Comparison of ENCODE assay signal across 24 cellular contexts in genomic region chr1:17259233-17259873, GRCh38. TPM values are rescaled to one million over a fixed set of nuclear protein-coding genes. Genes with fewer than 3 reads are reported as not detected.
DNase-seq lines count a peak whose midpoint lies in the region; TF ChIP-seq lines count a peak whose summit lies in the region.
"Had no signal": no experiment of that assay in that cellular context is flagged by ENCODE, and none has a peak within 500 bp of the region (broad histone marks: within the 10 kb centered on the region; RNA-seq: fewer than 3 reads in every experiment).

No MANE protein-coding gene starts in this region.

- H3K4me3 ChIP-seq in HEK293 (ENCODE audit: low read depth, low read length) (no peak overlapping the region), SJSA1 (0 out of 2 replicates have a peak overlapping the region, but pooled peaks have one; percentile 1), fibroblast of villous mesenchyme (ENCODE audit: low read depth, low read length) (no peak overlapping the region)
- H3K4me3 ChIP-seq: right atrium auricular region had no signal

- peak; percentile 60 for DNase-seq in A172 (ENCODE audit: low spot score)
- peak; percentile 97 to 98 for DNase-seq in SJSA1 (ENCODE audit: low read depth in 1 of 2, low spot score in 2 of 2)
- DNase-seq in fibroblast of villous mesenchyme (ENCODE audit: low read depth): peak; percentile 87
- DNase-seq in SKM-1 (lab: John Stamatoyannopoulos, UW; ENCODE audit: unreplicated experiment): no peak
- DNase-seq in stimulated activated CD8-positive, alpha-beta memory T cell treated with anti-CD3 and anti-CD28 coated beads, Interleukin-4, amount 100 ng/mL, for 48 hours: no peak
- DNase-seq in NCI-H69 (lab: John Stamatoyannopoulos, UW): no peak
- DNase-seq in dermis blood vessel endothelial cell: no peak
- DNase-seq: activated CD4-positive, alpha-beta T cell treated with anti-CD3 and anti-CD28 coated beads, Interleukin-2, amount 10 ng/mL, durations not matched to agents 7 days and 5 days; activated CD8-positive, alpha-beta memory T cell treated with anti-CD3 and anti-CD28 coated beads, Interleukin-2, amount 10 ng/mL, durations not matched to agents 7 days and 5 days; C1 segment of cervical spinal cord; Calu3; effector memory CD4-positive, alpha-beta T cell; KG1; naive thymus-derived CD4-positive, alpha-beta T cell; NCI-H1092; NCI-H1930; stimulated activated CD4-positive, alpha-beta T cell treated with anti-CD3 and anti-CD28 coated beads, Interleukin-12 subunit alpha, Interleukin-12 subunit beta, amount 100 ng/mL, for 4 hours; trophoblast cell had no signal

- H3K9me3 ChIP-seq in HEK293 (ENCODE audit: control insufficient read depth, insufficient read depth, low read depth, low read length) (no peaks in the 10 kb centered on the region), SJSA1 (replicated peaks) (no peaks in the 10 kb centered on the region)

- H3K27ac ChIP-seq in HEK293 (ENCODE audit: extremely low read depth, low read depth, low read length): no peak overlapping the region
- peak overlapping the region; percentile 71 for H3K27ac ChIP-seq in SJSA1
- H3K27ac ChIP-seq: right atrium auricular region had no signal

- TF ChIP-seq CTCF in HEK293 (tag by site-specific recombination; IDR thresholded peaks at IDR 0.05) (no peak), fibroblast of villous mesenchyme (IDR thresholded peaks at IDR 0.05; ENCODE audit: insufficient read depth, low read depth, low read length) (no peak)

- H3K36me3 ChIP-seq in HEK293 (ENCODE audit: control insufficient read depth in 2 of 2, insufficient read depth in 1 of 2, low read length in 2 of 2): no peaks in the 10 kb centered on the region
- no peaks in the 10 kb centered on the region for H3K36me3 ChIP-seq in SJSA1
- H3K36me3 ChIP-seq: right atrium auricular region had no signal

- no peaks in the 10 kb centered on the region for H3K27me3 ChIP-seq in SJSA1 (replicated peaks)
- H3K27me3 ChIP-seq: right atrium auricular region had no signal

- no peaks in the 10 kb centered on the region for H3K4me1 ChIP-seq in HEK293 (ENCODE audit: control insufficient read depth, insufficient read depth, low read length)
- H3K4me1 ChIP-seq in SJSA1 (replicated peaks): peaks cover 35% of the 10 kb centered on the region
- H3K4me1 ChIP-seq: right atrium auricular region had no signal

- POLR2A ChIA-PET in HEK293 (lab: Yijun Ruan, JAX): no interaction called here

- CTCF ChIA-PET in HEK293 (lab: Yijun Ruan, JAX): interaction anchor here (0.6 to 5.7 kb wide), 7 partner anchors 15 to 1713 kb away, joined by 3 to 25 read pairs (median 6); no protein-coding TSS in a partner anchor

TF ChIP-seq in HEK293, 187 proteins besides CTCF, POLR2A, EP300 and RAD21:
- 0 out of 2 replicates have a peak, but pooled peaks have one; percentile 1 for TF ChIP-seq ZFHX2 (tag by site-specific recombination; conservative IDR thresholded peaks at IDR 0.05)
- no peak for TF ChIP-seq ZBTB26 (tag by site-specific recombination; optimal IDR thresholded peaks at IDR 0.05)
- TF ChIP-seq HOXD13 (CRISPR knock-in tag; IDR thresholded peaks at IDR 0.05; ENCODE audit: borderline replicate concordance): no peak
- no peak for TF ChIP-seq MYNN (tag by site-specific recombination; IDR thresholded peaks at IDR 0.05; ENCODE audit: borderline replicate concordance)
- no peak for TF ChIP-seq ZNF843 (tag by site-specific recombination; IDR thresholded peaks at IDR 0.05)
- TF ChIP-seq ZNF521 (tag by site-specific recombination; IDR thresholded peaks at IDR 0.05): no peak
- no peak for TF ChIP-seq AEBP2 (tag by site-specific recombination; IDR thresholded peaks at IDR 0.05; ENCODE audit: borderline replicate concordance)
- TF ChIP-seq PRDM4 (tag by site-specific recombination; IDR thresholded peaks at IDR 0.05): no peak
- TF ChIP-seq ZNF133 (tag by site-specific recombination; IDR thresholded peaks at IDR 0.05): no peak
TF ChIP-seq in HEK293: peak in this region for 1.

RNA-seq across cellular contexts. Expression of gene PADI3, which starts 10.5 kb away (rescaled TPM):
- total RNA-seq in A172 (2014; rRNA removed; shearing (Covaris generic)): 2.1 and 5.4 TPM in 2 replicates
- 1.0 and 3.6 TPM in 2 replicates for total RNA-seq in SJSA1 (2014; rRNA removed; shearing (Covaris generic))
- total RNA-seq in fibroblast of villous mesenchyme (under 0.01 TPM in 1 of 2 replicates, not detected in the other), dermis blood vessel endothelial cell (not detected in 2 replicates)
- total RNA-seq: activated CD4-positive, alpha-beta T cell treated with anti-CD3 and anti-CD28 coated beads, Interleukin-2, amount 10 ng/mL, durations not matched to agents 7 days and 5 days; activated CD8-positive, alpha-beta memory T cell treated with anti-CD3 and anti-CD28 coated beads, Interleukin-2, amount 10 ng/mL, durations not matched to agents 7 days and 5 days; activated naive CD4-positive, alpha-beta T cell treated with anti-CD3 and anti-CD28 coated beads, Interleukin-2, amount 50 U/mL, for 72 hours; naive thymus-derived CD4-positive, alpha-beta T cell; omental fat pad; right atrium auricular region had no signal

RNA-seq across cellular contexts. Expression of gene PADI4, which starts 48.6 kb away (rescaled TPM):
- 0.29 and 0.50 TPM in 2 replicates for total RNA-seq in A172 (2014; rRNA removed; shearing (Covaris generic))
- total RNA-seq in SJSA1 (2014; rRNA removed; shearing (Covaris generic)): not detected in 2 replicates
- not detected in 2 replicates for total RNA-seq in fibroblast of villous mesenchyme
- not detected in 2 replicates for total RNA-seq in dermis blood vessel endothelial cell
- total RNA-seq: A673, Calu3, esophagus mucosa had no signal

RNA-seq across cellular contexts. Expression of gene PADI1, which starts 54.4 kb away (rescaled TPM):
- total RNA-seq in A172 (2014; rRNA removed; shearing (Covaris generic)): 1.7 and 3.5 TPM in 2 replicates
- 0.34 and 1.5 TPM in 2 replicates for total RNA-seq in SJSA1 (2014; rRNA removed; shearing (Covaris generic))
- 0.43 and 0.64 TPM in 2 replicates for total RNA-seq in fibroblast of villous mesenchyme
- total RNA-seq in dermis blood vessel endothelial cell: 0.05 and 0.85 TPM in 2 replicates
- total RNA-seq: activated CD4-positive, alpha-beta T cell treated with anti-CD3 and anti-CD28 coated beads, Interleukin-2, amount 10 ng/mL, durations not matched to agents 7 days and 5 days; activated CD8-positive, alpha-beta memory T cell treated with anti-CD3 and anti-CD28 coated beads, Interleukin-2, amount 10 ng/mL, durations not matched to agents 7 days and 5 days; activated naive CD4-positive, alpha-beta T cell treated with anti-CD3 and anti-CD28 coated beads, Interleukin-2, amount 50 U/mL, for 72 hours; naive thymus-derived CD4-positive, alpha-beta T cell; omental fat pad; right atrium auricular region had no signal

Comparison
In these comparisons a context has a peak if more than half of its experiments do, and no peak if none do; other contexts are left out.
1. DNase-seq: peak in A172 (single experiment), SJSA1 (2 of 2) and fibroblast of villous mesenchyme (single experiment); none in SKM-1 (single experiment), stimulated activated CD8-positive, alpha-beta memory T cell treated with anti-CD3 and anti-CD28 coated beads, Interleukin-4, amount 100 ng/mL, for 48 hours (single experiment), NCI-H69 (single experiment) and dermis blood vessel endothelial cell (single experiment).